12 cellular contexts compared by ENCODE assay signal in the genomic region with DNA sequence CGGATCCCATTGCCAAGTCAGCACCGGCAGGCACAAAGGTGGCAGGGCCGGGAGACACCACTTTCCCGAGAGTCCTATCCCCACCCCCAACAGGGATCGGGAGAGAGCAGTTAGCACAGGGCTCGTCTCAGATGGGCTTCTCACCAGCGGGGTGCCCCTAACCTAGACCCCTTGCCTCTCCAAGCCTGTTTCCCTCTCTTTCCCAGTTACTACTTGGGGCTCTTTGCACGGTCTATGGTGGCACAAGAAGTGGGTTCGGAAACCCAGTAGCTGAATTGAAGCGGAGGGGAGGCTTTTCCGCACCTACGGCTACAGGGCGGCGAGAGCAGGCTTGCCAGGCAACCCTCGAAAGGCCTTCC. TPM values are rescaled to one million over a fixed set of nuclear protein-coding genes. Genes with fewer than 3 reads are reported as not detected.
DNase-seq lines count a peak whose midpoint lies in the region; TF ChIP-seq lines count a peak whose summit lies in the region.
"Had no signal": no experiment of that assay in that cellular context is flagged by ENCODE, and none has a peak within 500 bp of the region (broad histone marks: within the 10 kb centered on the region; RNA-seq: fewer than 3 reads in every experiment).

No MANE protein-coding gene starts in this region.

- no peak overlapping the region for H3K4me3 ChIP-seq in endocrine pancreas (ENCODE audit: control insufficient read depth, insufficient read depth, low read length)
- peak overlapping the region; percentile 42 for H3K4me3 ChIP-seq in mesodermal cell (ENCODE audit: extremely low read depth, insufficient read depth, low read length, poor library complexity, severe bottlenecking)
- H3K4me3 ChIP-seq in testis: peak overlapping the region; percentile 55 to 61
- H3K4me3 ChIP-seq in adrenal gland: peak overlapping the region in 1 of 4 donors; percentile 39

- peak; percentile 22 for DNase-seq in NCI-H82 (lab: John Stamatoyannopoulos, UW)
- DNase-seq in NCI-H82 treated with DMSO at 0.1 percent for 48 hours (lab: John Stamatoyannopoulos, UW; ENCODE audit: unreplicated experiment): no peak
- DNase-seq in testis: no peak
- no peak for DNase-seq in NCI-H1417 treated with DMSO at 0.1 percent for 48 hours (lab: John Stamatoyannopoulos, UW)
- DNase-seq in adrenal gland: no peak
- DNase-seq in midbrain (lab: John Stamatoyannopoulos, UW): no peak
- DNase-seq: SHP77 had no signal

- H3K27ac ChIP-seq in mesodermal cell (ENCODE audit: low read depth, low read length, severe bottlenecking): no peak overlapping the region
- H3K27ac ChIP-seq in testis: peak overlapping the region; percentile 75 to 82
- H3K27ac ChIP-seq in adrenal gland: peak overlapping the region in 1 of 5 donors; percentile 78

- intact Hi-C loops in testis (cut with DNase I; ENCODE audit: low total_unique reads) (no loop called here), adrenal gland (cut with DNase I) (no loop called here)

- 8 to 9% methylated on average over 9 to 13 of the region's 15 CpGs for WGBS in mesodermal cell (ENCODE audit: insufficient coverage in 2 of 2), 2 experiments
- 9 to 24% methylated on average over 7 to 15 of the region's 15 CpGs for WGBS in testis, 2 donors
- 16 to 24% (median 20%) methylated on average over 15 of the region's 15 CpGs for WGBS in adrenal gland, 4 donors

- H3K4me1 ChIP-seq in endocrine pancreas (ENCODE audit: control insufficient read depth, insufficient read depth, low read length) (peaks cover 1% of the 10 kb centered on the region), mesodermal cell (ENCODE audit: control insufficient read depth, insufficient read depth, low read length, poor library complexity, severe bottlenecking) (no peaks in the 10 kb centered on the region), testis (peaks cover 12% of the 10 kb centered on the region), adrenal gland (replicated peaks in 1 of 2) (peaks cover 0 to 11% of the 10 kb centered on the region in 2 donors)

- TF ChIP-seq CTCF in testis (IDR thresholded peaks at IDR 0.05): no peak
- no peak for TF ChIP-seq CTCF in adrenal gland (IDR thresholded peaks at IDR 0.05)

- H3K9ac ChIP-seq in endocrine pancreas (ENCODE audit: control insufficient read depth, insufficient read depth, low read length): peak overlapping the region; percentile 16

- no peaks in the 10 kb centered on the region for H3K36me3 ChIP-seq in endocrine pancreas (ENCODE audit: control insufficient read depth, insufficient read depth, low read length)
- no peaks in the 10 kb centered on the region for H3K36me3 ChIP-seq in mesodermal cell (ENCODE audit: control insufficient read depth, insufficient read depth, low read length)
- no peaks in the 10 kb centered on the region for H3K36me3 ChIP-seq in testis (ENCODE audit: low read depth, missing control alignments)
- no peaks in the 10 kb centered on the region for H3K36me3 ChIP-seq in adrenal gland (replicated peaks in 1 of 2)

- TF ChIP-seq POLR2A in testis (IDR thresholded peaks at IDR 0.05) (no peak), adrenal gland (IDR thresholded peaks at IDR 0.05) (no peak)

- H3K27me3 ChIP-seq in endocrine pancreas (ENCODE audit: control insufficient read depth, insufficient read depth, low read length) (no peaks in the 10 kb centered on the region), testis (no peaks in the 10 kb centered on the region), adrenal gland (peaks cover 40% of the 10 kb centered on the region)

- H3K9me3 ChIP-seq in endocrine pancreas (ENCODE audit: control insufficient read depth, low read length) (no peaks in the 10 kb centered on the region), mesodermal cell (ENCODE audit: control insufficient read depth, low read length) (no peaks in the 10 kb centered on the region), testis (no peaks in the 10 kb centered on the region), adrenal gland (replicated peaks in 1 of 3) (no peaks in the 10 kb centered on the region)
- H3K9me3 ChIP-seq: body of pancreas had no signal

RNA-seq across cellular contexts. Expression of gene EFCC1, which starts 0.4 kb away (rescaled TPM):
- 1.2 TPM for polyA plus RNA-seq in mesodermal cell (2013, experiment 1 of 2)
- 0.61 TPM for polyA plus RNA-seq in mesodermal cell (2013, experiment 2 of 2)
- total RNA-seq in testis: 1 to 10 TPM; 2.8 to 2.9 TPM
- 2.6 TPM for polyA plus RNA-seq in testis (ENCODE audit: insufficient read depth, low read depth, low replicate concordance)
- total RNA-seq in adrenal gland: 1 to 10 TPM in 7 of 8 donors, under 1 TPM in 1; 0.60 to 4.7 (median 1.8) TPM
- polyA plus RNA-seq in adrenal gland: 1 to 10 TPM in 2 of 3 donors, under 1 TPM in 1; 0.46 to 6.0 (median 1.9) TPM
- total RNA-seq: LHCN-M2 had no signal

RNA-seq across cellular contexts. Expression of gene CFAP92, which starts 6.8 kb away (rescaled TPM):
- polyA plus RNA-seq in mesodermal cell (2013, experiment 1 of 2): 1.4 TPM
- polyA plus RNA-seq in mesodermal cell (2013, experiment 2 of 2): 1.6 TPM
- total RNA-seq in testis: 10 to 100 TPM; 16.0 to 26.7 TPM
- polyA plus RNA-seq in testis (ENCODE audit: insufficient read depth, low read depth, low replicate concordance): 62.0 TPM
- 1 to 10 TPM in 2 of 8 donors, under 1 TPM in 5, not detected in 1; 0.14 to 1.9 (median 0.29) TPM for total RNA-seq in adrenal gland
- under 1 TPM; 0.27 to 0.48 (median 0.48) TPM for polyA plus RNA-seq in adrenal gland
- total RNA-seq: body of pancreas, LHCN-M2 had no signal

RNA-seq across cellular contexts. Expression of gene GP9, which starts 59.9 kb away (rescaled TPM):
- polyA plus RNA-seq in mesodermal cell (2013, experiment 1 of 2): not detected
- polyA plus RNA-seq in mesodermal cell (2013, experiment 2 of 2): not detected
- total RNA-seq in testis (1 to 10 TPM; 1.4 to 1.7 TPM), adrenal gland (not detected)
- polyA plus RNA-seq in testis (ENCODE audit: insufficient read depth, low read depth, low replicate concordance) (2.1 TPM), adrenal gland (under 1 TPM in 1 of 3 donors, not detected in 2; 0.13 TPM)
- total RNA-seq: body of pancreas, LHCN-M2, lung microvascular endothelial cell had no signal

Comparison
In these comparisons a context has a peak if more than half of its experiments do, and no peak if none do; other contexts are left out.
1. RNA of gene CFAP92, which starts 6.8 kb away (total RNA-seq): 16.0 to 26.7 TPM in testis; 0.14 to 1.9 TPM in adrenal gland; every median in the first group is over 4 times any median in the second.